Comparison of ENCODE assay signal across 2 cellular contexts in the genomic region with DNA sequence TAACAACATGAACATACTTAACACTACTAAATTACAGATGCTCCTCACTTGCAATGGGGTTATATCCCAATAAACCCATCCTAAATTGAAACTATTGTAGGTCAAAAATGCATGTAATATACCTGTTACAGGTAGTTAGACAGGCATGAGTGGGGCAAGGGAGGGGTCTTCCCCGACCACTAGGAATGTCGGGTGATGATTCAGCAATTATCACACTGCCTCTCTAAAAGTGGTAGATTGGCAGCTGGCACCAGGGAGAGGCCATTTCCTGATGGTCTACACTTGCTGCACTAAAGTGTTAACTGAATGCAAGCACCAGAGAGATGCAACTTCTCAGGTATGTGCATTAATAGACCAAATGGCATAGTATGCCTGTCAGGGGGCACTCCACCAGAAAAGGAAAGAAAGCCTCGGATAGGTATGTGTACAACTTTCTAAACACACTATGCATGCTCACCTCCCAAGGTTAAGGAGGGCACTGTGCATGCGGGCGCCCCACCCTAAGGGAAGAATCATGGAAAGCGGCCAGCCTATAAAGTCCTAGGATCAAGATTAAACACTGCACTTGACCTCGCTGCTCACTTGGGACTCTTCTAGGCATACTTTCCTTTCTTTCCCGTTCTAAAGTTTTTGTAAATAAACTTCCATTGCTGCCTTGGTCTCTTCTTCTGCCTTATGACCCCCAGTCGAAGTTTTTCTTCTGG.
A peak's percentile ranks its signal among the peaks of the same experiment; 100 is the strongest.
TF ChIP-seq lines count a peak whose summit lies in the region.

No MANE protein-coding gene starts in this region.

TF ChIP-seq in HepG2, 621 proteins besides CTCF, POLR2A, EP300 and RAD21:
- TF ChIP-seq MAFF (IDR thresholded peaks at IDR 0.05; ENCODE audit: low read depth, low read length) (peak; percentile 63), HMG20B (CRISPR knock-in tag; conservative IDR thresholded peaks at IDR 0.05) (no peak), ZNF598 (CRISPR knock-in tag; IDR thresholded peaks at IDR 0.05; ENCODE audit: borderline replicate concordance) (no peak), KDM6A (CRISPR knock-in tag; IDR thresholded peaks at IDR 0.05; ENCODE audit: low read depth) (no peak), MAFK (conservative IDR thresholded peaks at IDR 0.05 in 1 of 2, IDR thresholded peaks at IDR 0.05 in 1 of 2; ENCODE audit: low read length in 2 of 2) (peak; percentile 54 to 73), YEATS2 (CRISPR knock-in tag; IDR thresholded peaks at IDR 0.05; ENCODE audit: borderline replicate concordance) (no peak)
- TF ChIP-seq, protein P1, sequence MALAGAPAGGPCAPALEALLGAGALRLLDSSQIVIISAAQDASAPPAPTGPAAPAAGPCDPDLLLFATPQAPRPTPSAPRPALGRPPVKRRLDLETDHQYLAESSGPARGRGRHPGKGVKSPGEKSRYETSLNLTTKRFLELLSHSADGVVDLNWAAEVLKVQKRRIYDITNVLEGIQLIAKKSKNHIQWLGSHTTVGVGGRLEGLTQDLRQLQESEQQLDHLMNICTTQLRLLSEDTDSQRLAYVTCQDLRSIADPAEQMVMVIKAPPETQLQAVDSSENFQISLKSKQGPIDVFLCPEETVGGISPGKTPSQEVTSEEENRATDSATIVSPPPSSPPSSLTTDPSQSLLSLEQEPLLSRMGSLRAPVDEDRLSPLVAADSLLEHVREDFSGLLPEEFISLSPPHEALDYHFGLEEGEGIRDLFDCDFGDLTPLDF (CRISPR knock-in tag; IDR thresholded peaks at IDR 0.05): no peak

TF ChIP-seq in K562, 482 proteins besides CTCF, POLR2A, EP300 and RAD21:
- no peak for TF ChIP-seq BMI1 (IDR thresholded peaks at IDR 0.05; ENCODE audit: low read length)
- 0 out of 2 replicates have a peak, but pooled peaks have one; percentile 21 for TF ChIP-seq C11orf30 (IDR thresholded peaks at IDR 0.05; ENCODE audit: low read depth)
- TF ChIP-seq FOXM1 (IDR thresholded peaks at IDR 0.05; ENCODE audit: low read depth): no peak
- no peak for TF ChIP-seq FOXM1 (CRISPR knock-in tag; IDR thresholded peaks at IDR 0.05; ENCODE audit: low read depth)
- TF ChIP-seq, protein P2, sequence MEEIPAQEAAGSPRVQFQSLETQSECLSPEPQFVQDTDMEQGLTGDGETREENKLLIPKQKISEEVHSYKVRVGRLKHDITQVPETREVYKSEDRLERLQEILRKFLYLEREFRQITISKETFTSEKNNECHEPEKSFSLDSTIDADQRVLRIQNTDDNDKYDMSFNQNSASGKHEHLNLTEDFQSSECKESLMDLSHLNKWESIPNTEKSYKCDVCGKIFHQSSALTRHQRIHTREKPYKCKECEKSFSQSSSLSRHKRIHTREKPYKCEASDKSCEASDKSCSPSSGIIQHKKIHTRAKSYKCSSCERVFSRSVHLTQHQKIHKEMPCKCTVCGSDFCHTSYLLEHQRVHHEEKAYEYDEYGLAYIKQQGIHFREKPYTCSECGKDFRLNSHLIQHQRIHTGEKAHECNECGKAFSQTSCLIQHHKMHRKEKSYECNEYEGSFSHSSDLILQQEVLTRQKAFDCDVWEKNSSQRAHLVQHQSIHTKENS (CRISPR knock-in tag; IDR thresholded peaks at IDR 0.05): no peak
- no peak for TF ChIP-seq ZNF57 (CRISPR knock-in tag; IDR thresholded peaks at IDR 0.05)
- peak; percentile 2; the same call in 1 of the 2 replicates for TF ChIP-seq ZNF316 (IDR thresholded peaks at IDR 0.05)
